ENCODE assay signal across 1 cellular context in the genomic region with DNA sequence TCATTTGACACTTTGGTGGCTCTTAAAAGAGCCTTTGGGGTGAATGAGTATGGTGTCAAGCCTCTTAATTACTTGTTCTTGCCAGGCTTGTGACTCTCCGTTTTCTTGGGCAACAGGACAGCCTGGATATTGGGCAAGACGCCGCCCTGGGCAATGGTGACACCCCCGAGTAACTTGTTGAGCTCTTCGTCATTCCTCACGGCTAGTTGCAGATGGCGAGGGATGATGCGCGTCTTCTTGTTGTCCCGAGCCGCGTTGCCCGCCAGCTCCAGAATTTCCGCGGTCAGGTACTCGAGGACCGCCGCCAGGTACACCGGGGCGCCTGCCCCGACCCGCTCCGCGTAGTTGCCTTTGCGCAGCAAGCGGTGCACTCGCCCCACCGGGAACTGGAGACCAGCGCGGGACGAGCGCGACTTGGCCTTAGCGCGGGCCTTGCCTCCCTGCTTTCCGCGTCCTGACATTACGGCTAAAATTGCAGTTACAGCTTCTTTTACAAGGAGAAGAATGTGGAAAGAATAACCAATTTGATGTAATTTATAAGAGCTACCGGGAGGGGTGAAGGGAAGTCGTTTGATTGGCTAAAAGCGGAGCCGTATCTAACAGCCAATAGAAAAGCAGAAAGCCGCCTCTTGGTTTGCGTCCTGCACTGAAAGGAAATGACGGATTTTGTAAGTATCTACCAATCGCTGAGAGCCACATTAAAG.
TF ChIP-seq lines count a peak whose summit lies in the region.

No MANE protein-coding gene starts in this region.

TF ChIP-seq in HepG2, 621 proteins besides CTCF, POLR2A, EP300 and RAD21 (continued from another document and continues in another):
- TF ChIP-seq, protein P1, sequence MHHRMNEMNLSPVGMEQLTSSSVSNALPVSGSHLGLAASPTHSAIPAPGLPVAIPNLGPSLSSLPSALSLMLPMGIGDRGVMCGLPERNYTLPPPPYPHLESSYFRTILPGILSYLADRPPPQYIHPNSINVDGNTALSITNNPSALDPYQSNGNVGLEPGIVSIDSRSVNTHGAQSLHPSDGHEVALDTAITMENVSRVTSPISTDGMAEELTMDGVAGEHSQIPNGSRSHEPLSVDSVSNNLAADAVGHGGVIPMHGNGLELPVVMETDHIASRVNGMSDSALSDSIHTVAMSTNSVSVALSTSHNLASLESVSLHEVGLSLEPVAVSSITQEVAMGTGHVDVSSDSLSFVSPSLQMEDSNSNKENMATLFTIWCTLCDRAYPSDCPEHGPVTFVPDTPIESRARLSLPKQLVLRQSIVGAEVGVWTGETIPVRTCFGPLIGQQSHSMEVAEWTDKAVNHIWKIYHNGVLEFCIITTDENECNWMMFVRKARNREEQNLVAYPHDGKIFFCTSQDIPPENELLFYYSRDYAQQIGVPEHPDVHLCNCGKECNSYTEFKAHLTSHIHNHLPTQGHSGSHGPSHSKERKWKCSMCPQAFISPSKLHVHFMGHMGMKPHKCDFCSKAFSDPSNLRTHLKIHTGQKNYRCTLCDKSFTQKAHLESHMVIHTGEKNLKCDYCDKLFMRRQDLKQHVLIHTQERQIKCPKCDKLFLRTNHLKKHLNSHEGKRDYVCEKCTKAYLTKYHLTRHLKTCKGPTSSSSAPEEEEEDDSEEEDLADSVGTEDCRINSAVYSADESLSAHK (CRISPR knock-in tag; IDR thresholded peaks at IDR 0.05; ENCODE audit: borderline replicate concordance): no peak
- TF ChIP-seq GATAD1 (CRISPR knock-in tag; IDR thresholded peaks at IDR 0.05) (0 out of 2 replicates have a peak, but pooled peaks have one; percentile 53), SETDB1 (CRISPR knock-in tag; IDR thresholded peaks at IDR 0.05; ENCODE audit: borderline replicate concordance) (no peak), IKZF1 (IDR thresholded peaks at IDR 0.05) (no peak), ESRRA (CRISPR knock-in tag; IDR thresholded peaks at IDR 0.05; ENCODE audit: low read depth) (no peak), KMT2A (CRISPR knock-in tag; IDR thresholded peaks at IDR 0.05) (no peak), CBX5 (CRISPR knock-in tag; IDR thresholded peaks at IDR 0.05; ENCODE audit: borderline replicate concordance) (0 out of 2 replicates have a peak, but pooled peaks have one; percentile 14), SIN3B (IDR thresholded peaks at IDR 0.05; ENCODE audit: low read length) (no peak), CHCHD3 (CRISPR knock-in tag; IDR thresholded peaks at IDR 0.05) (no peak; the same call in 1 of the 2 replicates), ZSCAN30 (CRISPR knock-in tag; IDR thresholded peaks at IDR 0.05) (no peak), SP1 (IDR thresholded peaks at IDR 0.05) (no peak), SP1 (CRISPR knock-in tag; IDR thresholded peaks at IDR 0.05) (no peak), ARNT (IDR thresholded peaks at IDR 0.05) (no peak), KAT8 (CRISPR knock-in tag; IDR thresholded peaks at IDR 0.05) (no peak), ZFP41 (CRISPR knock-in tag; IDR thresholded peaks at IDR 0.05; ENCODE audit: borderline replicate concordance) (no peak), ZFYVE20 (CRISPR knock-in tag; IDR thresholded peaks at IDR 0.05; ENCODE audit: borderline replicate concordance, low read depth) (no peak; the same call in 1 of the 2 replicates), REL (CRISPR knock-in tag; conservative IDR thresholded peaks at IDR 0.05) (0 out of 2 replicates have a peak, but pooled peaks have one; percentile 44), RORA (CRISPR knock-in tag; IDR thresholded peaks at IDR 0.05) (no peak), NFIC (IDR thresholded peaks at IDR 0.05; ENCODE audit: low read length) (0 out of 2 replicates have a peak, but pooled peaks have one; percentile 25), AHR (CRISPR knock-in tag; IDR thresholded peaks at IDR 0.05) (no peak; the same call in 1 of the 2 replicates), EED (CRISPR knock-in tag; IDR thresholded peaks at IDR 0.05) (no peak), ZNF331 (CRISPR knock-in tag; IDR thresholded peaks at IDR 0.05) (no peak), ZNF20 (CRISPR knock-in tag; IDR thresholded peaks at IDR 0.05) (no peak), ZC3H4 (CRISPR knock-in tag; IDR thresholded peaks at IDR 0.05; ENCODE audit: borderline replicate concordance) (peak; percentile 100), KLF6 (CRISPR knock-in tag; IDR thresholded peaks at IDR 0.05) (0 out of 2 replicates have a peak, but pooled peaks have one; percentile 11), TBP (CRISPR knock-in tag; IDR thresholded peaks at IDR 0.05) (no peak), ZNF431 (CRISPR knock-in tag; IDR thresholded peaks at IDR 0.05; ENCODE audit: borderline replicate concordance, low read depth) (no peak), SRSF4 (IDR thresholded peaks at IDR 0.05; ENCODE audit: low read depth, low read length, poor library complexity, severe bottlenecking) (peak; percentile 97), FOXA1 (IDR thresholded peaks at IDR 0.05) (no peak), FOXA1 (CRISPR knock-in tag; IDR thresholded peaks at IDR 0.05) (no peak; the same call in 1 of the 2 replicates), ARID2 (CRISPR knock-in tag; IDR thresholded peaks at IDR 0.05; ENCODE audit: borderline replicate concordance) (no peak), BHLHE40 (IDR thresholded peaks at IDR 0.05; ENCODE audit: low read length) (no peak), IRX3 (CRISPR knock-in tag; IDR thresholded peaks at IDR 0.05; ENCODE audit: borderline replicate concordance, low read depth) (no peak), ELF4 (CRISPR knock-in tag; IDR thresholded peaks at IDR 0.05; ENCODE audit: borderline replicate concordance) (no peak), ZNF282 (IDR thresholded peaks at IDR 0.05; ENCODE audit: partially characterized antibody) (no peak), MXI1 (IDR thresholded peaks at IDR 0.05; ENCODE audit: borderline replicate concordance, low read depth, low read length) (no peak; the same call in 2 of the 3 replicates), ZNF180 (CRISPR knock-in tag; IDR thresholded peaks at IDR 0.05; ENCODE audit: borderline replicate concordance, low read depth) (no peak), U2AF2 (IDR thresholded peaks at IDR 0.05; ENCODE audit: low read depth, low read length) (0 out of 2 replicates have a peak, but pooled peaks have one; percentile 67)
- TF ChIP-seq, protein P2, sequence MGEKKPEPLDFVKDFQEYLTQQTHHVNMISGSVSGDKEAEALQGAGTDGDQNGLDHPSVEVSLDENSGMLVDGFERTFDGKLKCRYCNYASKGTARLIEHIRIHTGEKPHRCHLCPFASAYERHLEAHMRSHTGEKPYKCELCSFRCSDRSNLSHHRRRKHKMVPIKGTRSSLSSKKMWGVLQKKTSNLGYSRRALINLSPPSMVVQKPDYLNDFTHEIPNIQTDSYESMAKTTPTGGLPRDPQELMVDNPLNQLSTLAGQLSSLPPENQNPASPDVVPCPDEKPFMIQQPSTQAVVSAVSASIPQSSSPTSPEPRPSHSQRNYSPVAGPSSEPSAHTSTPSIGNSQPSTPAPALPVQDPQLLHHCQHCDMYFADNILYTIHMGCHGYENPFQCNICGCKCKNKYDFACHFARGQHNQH (CRISPR knock-in tag; IDR thresholded peaks at IDR 0.05): no peak
- TF ChIP-seq, protein P3, sequence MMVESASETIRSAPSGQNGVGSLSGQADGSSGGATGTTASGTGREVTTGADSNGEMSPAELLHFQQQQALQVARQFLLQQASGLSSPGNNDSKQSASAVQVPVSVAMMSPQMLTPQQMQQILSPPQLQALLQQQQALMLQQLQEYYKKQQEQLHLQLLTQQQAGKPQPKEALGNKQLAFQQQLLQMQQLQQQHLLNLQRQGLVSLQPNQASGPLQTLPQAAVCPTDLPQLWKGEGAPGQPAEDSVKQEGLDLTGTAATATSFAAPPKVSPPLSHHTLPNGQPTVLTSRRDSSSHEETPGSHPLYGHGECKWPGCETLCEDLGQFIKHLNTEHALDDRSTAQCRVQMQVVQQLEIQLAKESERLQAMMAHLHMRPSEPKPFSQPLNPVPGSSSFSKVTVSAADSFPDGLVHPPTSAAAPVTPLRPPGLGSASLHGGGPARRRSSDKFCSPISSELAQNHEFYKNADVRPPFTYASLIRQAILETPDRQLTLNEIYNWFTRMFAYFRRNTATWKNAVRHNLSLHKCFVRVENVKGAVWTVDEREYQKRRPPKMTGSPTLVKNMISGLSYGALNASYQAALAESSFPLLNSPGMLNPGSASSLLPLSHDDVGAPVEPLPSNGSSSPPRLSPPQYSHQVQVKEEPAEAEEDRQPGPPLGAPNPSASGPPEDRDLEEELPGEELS (CRISPR knock-in tag; IDR thresholded peaks at IDR 0.05): peak; percentile 7; the same call in 1 of the 2 replicates
- TF ChIP-seq, protein P4, sequence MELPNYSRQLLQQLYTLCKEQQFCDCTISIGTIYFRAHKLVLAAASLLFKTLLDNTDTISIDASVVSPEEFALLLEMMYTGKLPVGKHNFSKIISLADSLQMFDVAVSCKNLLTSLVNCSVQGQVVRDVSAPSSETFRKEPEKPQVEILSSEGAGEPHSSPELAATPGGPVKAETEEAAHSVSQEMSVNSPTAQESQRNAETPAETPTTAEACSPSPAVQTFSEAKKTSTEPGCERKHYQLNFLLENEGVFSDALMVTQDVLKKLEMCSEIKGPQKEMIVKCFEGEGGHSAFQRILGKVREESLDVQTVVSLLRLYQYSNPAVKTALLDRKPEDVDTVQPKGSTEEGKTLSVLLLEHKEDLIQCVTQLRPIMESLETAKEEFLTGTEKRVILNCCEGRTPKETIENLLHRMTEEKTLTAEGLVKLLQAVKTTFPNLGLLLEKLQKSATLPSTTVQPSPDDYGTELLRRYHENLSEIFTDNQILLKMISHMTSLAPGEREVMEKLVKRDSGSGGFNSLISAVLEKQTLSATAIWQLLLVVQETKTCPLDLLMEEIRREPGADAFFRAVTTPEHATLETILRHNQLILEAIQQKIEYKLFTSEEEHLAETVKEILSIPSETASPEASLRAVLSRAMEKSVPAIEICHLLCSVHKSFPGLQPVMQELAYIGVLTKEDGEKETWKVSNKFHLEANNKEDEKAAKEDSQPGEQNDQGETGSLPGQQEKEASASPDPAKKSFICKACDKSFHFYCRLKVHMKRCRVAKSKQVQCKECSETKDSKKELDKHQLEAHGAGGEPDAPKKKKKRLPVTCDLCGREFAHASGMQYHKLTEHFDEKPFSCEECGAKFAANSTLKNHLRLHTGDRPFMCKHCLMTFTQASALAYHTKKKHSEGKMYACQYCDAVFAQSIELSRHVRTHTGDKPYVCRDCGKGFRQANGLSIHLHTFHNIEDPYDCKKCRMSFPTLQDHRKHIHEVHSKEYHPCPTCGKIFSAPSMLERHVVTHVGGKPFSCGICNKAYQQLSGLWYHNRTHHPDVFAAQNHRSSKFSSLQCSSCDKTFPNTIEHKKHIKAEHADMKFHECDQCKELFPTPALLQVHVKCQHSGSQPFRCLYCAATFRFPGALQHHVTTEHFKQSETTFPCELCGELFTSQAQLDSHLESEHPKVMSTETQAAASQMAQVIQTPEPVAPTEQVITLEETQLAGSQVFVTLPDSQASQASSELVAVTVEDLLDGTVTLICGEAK (IDR thresholded peaks at IDR 0.05): no peak
- TF ChIP-seq, protein P4 (CRISPR knock-in tag; IDR thresholded peaks at IDR 0.05): peak; percentile 39
- TF ChIP-seq, protein P5, sequence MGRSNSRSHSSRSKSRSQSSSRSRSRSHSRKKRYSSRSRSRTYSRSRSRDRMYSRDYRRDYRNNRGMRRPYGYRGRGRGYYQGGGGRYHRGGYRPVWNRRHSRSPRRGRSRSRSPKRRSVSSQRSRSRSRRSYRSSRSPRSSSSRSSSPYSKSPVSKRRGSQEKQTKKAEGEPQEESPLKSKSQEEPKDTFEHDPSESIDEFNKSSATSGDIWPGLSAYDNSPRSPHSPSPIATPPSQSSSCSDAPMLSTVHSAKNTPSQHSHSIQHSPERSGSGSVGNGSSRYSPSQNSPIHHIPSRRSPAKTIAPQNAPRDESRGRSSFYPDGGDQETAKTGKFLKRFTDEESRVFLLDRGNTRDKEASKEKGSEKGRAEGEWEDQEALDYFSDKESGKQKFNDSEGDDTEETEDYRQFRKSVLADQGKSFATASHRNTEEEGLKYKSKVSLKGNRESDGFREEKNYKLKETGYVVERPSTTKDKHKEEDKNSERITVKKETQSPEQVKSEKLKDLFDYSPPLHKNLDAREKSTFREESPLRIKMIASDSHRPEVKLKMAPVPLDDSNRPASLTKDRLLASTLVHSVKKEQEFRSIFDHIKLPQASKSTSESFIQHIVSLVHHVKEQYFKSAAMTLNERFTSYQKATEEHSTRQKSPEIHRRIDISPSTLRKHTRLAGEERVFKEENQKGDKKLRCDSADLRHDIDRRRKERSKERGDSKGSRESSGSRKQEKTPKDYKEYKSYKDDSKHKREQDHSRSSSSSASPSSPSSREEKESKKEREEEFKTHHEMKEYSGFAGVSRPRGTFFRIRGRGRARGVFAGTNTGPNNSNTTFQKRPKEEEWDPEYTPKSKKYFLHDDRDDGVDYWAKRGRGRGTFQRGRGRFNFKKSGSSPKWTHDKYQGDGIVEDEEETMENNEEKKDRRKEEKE (IDR thresholded peaks at IDR 0.05): no peak
- TF ChIP-seq, protein P6, sequence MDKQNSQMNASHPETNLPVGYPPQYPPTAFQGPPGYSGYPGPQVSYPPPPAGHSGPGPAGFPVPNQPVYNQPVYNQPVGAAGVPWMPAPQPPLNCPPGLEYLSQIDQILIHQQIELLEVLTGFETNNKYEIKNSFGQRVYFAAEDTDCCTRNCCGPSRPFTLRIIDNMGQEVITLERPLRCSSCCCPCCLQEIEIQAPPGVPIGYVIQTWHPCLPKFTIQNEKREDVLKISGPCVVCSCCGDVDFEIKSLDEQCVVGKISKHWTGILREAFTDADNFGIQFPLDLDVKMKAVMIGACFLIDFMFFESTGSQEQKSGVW (CRISPR knock-in tag; IDR thresholded peaks at IDR 0.05; ENCODE audit: borderline replicate concordance): no peak
